9 cellular contexts compared by ENCODE assay signal in genomic region chr15:89128320-89129122, GRCh38. TPM values are rescaled to one million over a fixed set of nuclear protein-coding genes. Genes with fewer than 3 reads are reported as not detected.
DNase-seq lines count a peak whose midpoint lies in the region; ATAC-seq and TF ChIP-seq lines count a peak whose summit lies in the region.
"Had no signal": no experiment of that assay in that cellular context is flagged by ENCODE, and none has a peak within 500 bp of the region (broad histone marks: within the 10 kb centered on the region; RNA-seq: fewer than 3 reads in every experiment).

No MANE protein-coding gene starts in this region.

- peaks cover 17% of the 10 kb centered on the region for H3K4me1 ChIP-seq in right cardiac atrium (ENCODE audit: control insufficient read depth, insufficient read depth, low read length)
- H3K4me1 ChIP-seq in mesenchymal stem cell (ENCODE audit: control insufficient read depth, insufficient read depth, low read depth, low read length) = peaks cover 5% of the 10 kb centered on the region
- H3K4me1 ChIP-seq: SJSA1 had no signal

- no peak overlapping the region for H3K18ac ChIP-seq in mesenchymal stem cell (ENCODE audit: low read depth in 1 of 2, low read length in 2 of 2)

- no peak overlapping the region for H3K4ac ChIP-seq in mesenchymal stem cell (ENCODE audit: low read depth in 1 of 2, low read length in 2 of 2)

- H3K27me3 Mint-ChIP-seq in WTC11 (ENCODE audit: low read depth) (no peaks in the 10 kb centered on the region), Calu3 (ENCODE audit: unreplicated experiment) (no peaks in the 10 kb centered on the region)

- H3K36me3 Mint-ChIP-seq in WTC11 (peaks cover 10% of the 10 kb centered on the region), Calu3 (ENCODE audit: insufficient read depth, unreplicated experiment) (peaks cover 30% of the 10 kb centered on the region)

- peaks cover 4 to 83% of the 10 kb centered on the region in 2 experiments for H3K36me3 ChIP-seq in mesenchymal stem cell (ENCODE audit: control insufficient read depth in 1 of 2, insufficient read depth in 2 of 2, low read depth in 1 of 2, low read length in 2 of 2)

- no peak overlapping the region for H4K91ac ChIP-seq in mesenchymal stem cell (ENCODE audit: low read length)

- H3K4me1 Mint-ChIP-seq in WTC11 = no peaks in the 10 kb centered on the region
- peaks cover 42% of the 10 kb centered on the region for H3K4me1 Mint-ChIP-seq in Calu3 (ENCODE audit: low read depth, unreplicated experiment)

- H3K4me2 ChIP-seq in mesenchymal stem cell (ENCODE audit: low read length, poor library complexity, severe bottlenecking) = no peak overlapping the region

- WGBS in right cardiac atrium = 91% methylated on average over 6 of the region's 6 CpGs
- WGBS in mesenchymal stem cell = 93% methylated on average over 6 of the region's 6 CpGs

- H3K14ac ChIP-seq in mesenchymal stem cell (ENCODE audit: low read length in 2 of 2) = no peak overlapping the region

- H3K4me3 ChIP-seq in right cardiac atrium (ENCODE audit: low read length) (no peak overlapping the region), mesenchymal stem cell (ENCODE audit: insufficient read depth in 1 of 2, low read depth in 1 of 2, low read length in 2 of 2) (no peak overlapping the region)
- H3K4me3 ChIP-seq: SJSA1 had no signal

- no peak overlapping the region for H2BK120ac ChIP-seq in mesenchymal stem cell (ENCODE audit: low read depth, low read length)

- no peaks in the 10 kb centered on the region for H3K27me3 ChIP-seq in right cardiac atrium (ENCODE audit: control insufficient read depth, insufficient read depth)
- no peaks in the 10 kb centered on the region for H3K27me3 ChIP-seq in mesenchymal stem cell (ENCODE audit: control insufficient read depth in 1 of 2, insufficient read depth in 1 of 2, low read length in 2 of 2)
- H3K27me3 ChIP-seq: SJSA1 had no signal

- POLR2A ChIA-PET in WTC11 (lab: Charles Lee) = interaction anchor here (1.0 to 1.1 kb wide), 2 partner anchors 14 to 40 kb away, joined by 3 read pairs; partner anchors contain the start of gene ABHD2

- no peak for ATAC-seq in right cardiac atrium
- ATAC-seq in left ventricle myocardium superior = no peak
- ATAC-seq in WTC11 = no peak
- ATAC-seq in GM18520 (IDR thresholded peaks at IDR 0.05; ENCODE audit: unreplicated experiment) = no peak

- peak overlapping the region in 1 of 2 experiments; percentile 37 for H3K23ac ChIP-seq in mesenchymal stem cell (ENCODE audit: low read length in 2 of 2)

- H3K9me3 ChIP-seq in right cardiac atrium (ENCODE audit: control insufficient read depth, low read length) (no peaks in the 10 kb centered on the region), mesenchymal stem cell (ENCODE audit: control insufficient read depth, low read length) (no peaks in the 10 kb centered on the region)
- H3K9me3 ChIP-seq: SJSA1 had no signal

- H3K27ac ChIP-seq in right cardiac atrium (ENCODE audit: low read length) (peak overlapping the region; percentile 19), mesenchymal stem cell (ENCODE audit: low read length, poor library complexity, severe bottlenecking) (no peak overlapping the region)
- H3K27ac ChIP-seq: SJSA1 had no signal

- no peak overlapping the region for H2BK15ac ChIP-seq in mesenchymal stem cell (ENCODE audit: low read depth, poor library complexity, severe bottlenecking)

- H2BK5ac ChIP-seq in mesenchymal stem cell (ENCODE audit: low read depth, low read length, poor library complexity, severe bottlenecking) = no peak overlapping the region

- intact Hi-C loops in right cardiac atrium (cut with DNase I) = no loop called here
- intact Hi-C loops in left ventricle myocardium superior (cut with micrococcal nuclease) = no loop called here
- intact Hi-C loops in Calu3 (cut with micrococcal nuclease; ENCODE audit: unreplicated experiment) = loop anchor here (1.0 to 5.0 kb wide), 4 partner anchors 39 to 71 kb away; partner anchors contain the start of gene ABHD2

- H3K9me3 Mint-ChIP-seq in WTC11 = no peaks in the 10 kb centered on the region
- H3K9me3 Mint-ChIP-seq in Calu3 (ENCODE audit: low read depth, unreplicated experiment) = no peaks in the 10 kb centered on the region

- H2AK5ac ChIP-seq in mesenchymal stem cell (ENCODE audit: low read length, severe bottlenecking) = no peak overlapping the region

- no peak for DNase-seq in right cardiac atrium
- DNase-seq in left ventricle myocardium superior = no peak
- DNase-seq in WTC11 (ENCODE audit: low spot score) = no peak
- DNase-seq in mesenchymal stem cell = no peak
- no peak for DNase-seq in DMS114 treated with DMSO at 0.1 percent for 48 hours (lab: John Stamatoyannopoulos, UW; ENCODE audit: unreplicated experiment)
- no peak for DNase-seq in Calu3
- DNase-seq in NCI-H82 treated with DMSO at 0.1 percent for 48 hours (lab: John Stamatoyannopoulos, UW; ENCODE audit: unreplicated experiment) = no peak

- no peak overlapping the region for H2AFZ ChIP-seq in mesenchymal stem cell (ENCODE audit: low read depth, low read length)

- BruUV-seq in Calu3 (replicated peaks; lab: Mats Ljungman, UMichigan) = no TSS peak

- H3K27ac Mint-ChIP-seq in WTC11 = no peak overlapping the region
- H3K27ac Mint-ChIP-seq in Calu3 (ENCODE audit: unreplicated experiment) = no peak overlapping the region

- H4K8ac ChIP-seq in mesenchymal stem cell (ENCODE audit: low read length) = no peak overlapping the region

- H3K79me1 ChIP-seq in mesenchymal stem cell (replicated peaks; ENCODE audit: low read length, poor library complexity, severe bottlenecking) = peaks cover 29% of the 10 kb centered on the region

- CTCF ChIA-PET in WTC11 (lab: Charles Lee) (interaction anchor here (0.7 to 4.4 kb wide), 32 partner anchors 10 to 250 kb away, joined by 3 to 49 read pairs (median 8); partner anchors contain the start of gene ABHD2), Calu3 (lab: Charles Lee) (interaction anchor here (1.0 to 1.9 kb wide), 9 partner anchors 8 to 224 kb away, joined by 3 to 15 read pairs (median 4); partner anchors contain the start of gene ABHD2)

- TF ChIP-seq CTCF in WTC11 (IDR thresholded peaks at IDR 0.05) = no peak
- TF ChIP-seq CTCF in Calu3 (IDR thresholded peaks at IDR 0.05; ENCODE audit: unreplicated experiment) = no peak

- H3K4me3 Mint-ChIP-seq in WTC11 (no peak overlapping the region), Calu3 (ENCODE audit: low read depth, unreplicated experiment) (no peak overlapping the region)

- H3K9ac ChIP-seq in mesenchymal stem cell (ENCODE audit: low read length) = peak overlapping the region; percentile 9

- H2BK12ac ChIP-seq in mesenchymal stem cell (ENCODE audit: low read length in 2 of 2) = no peak overlapping the region

TF ChIP-seq in WTC11, 78 proteins besides CTCF, POLR2A, EP300 and RAD21:
- TF ChIP-seq GABPB1 (CRISPR knock-in tag; IDR thresholded peaks at IDR 0.05) (peak; percentile 92), JAZF1 (CRISPR knock-in tag; IDR thresholded peaks at IDR 0.05) (no peak), TEAD1 (CRISPR knock-in tag; IDR thresholded peaks at IDR 0.05) (no peak)

RNA-seq across cellular contexts. Expression of gene ABHD2, which starts 40.3 kb away (rescaled TPM):
- 100 to 1,000 TPM; 108 to 179 (median 114) TPM for total RNA-seq in right cardiac atrium
- 21.8 TPM for polyA plus RNA-seq in right cardiac atrium
- 84.4 TPM for total RNA-seq in left ventricle myocardium superior
- 26.2 to 29.7 TPM (median 29.5 TPM) in 3 replicates for total RNA-seq in WTC11 (2021)
- 12.5 TPM for polyA plus RNA-seq in mesenchymal stem cell (2013, experiment 1 of 2)
- 12.4 TPM for polyA plus RNA-seq in mesenchymal stem cell (2013, experiment 2 of 2)
- total RNA-seq in Calu3 (2022) = 300 and 353 TPM in 2 replicates
